ENCODE assay signal across 1 cellular context in genomic region chr19:8154014-8154413, GRCh38.
A peak's percentile ranks its signal among the peaks of the same experiment; 100 is the strongest.
TF ChIP-seq lines count a peak whose summit lies in the region.

No MANE protein-coding gene starts in this region.

TF ChIP-seq in K562, 482 proteins besides CTCF, POLR2A, EP300 and RAD21:
- TF ChIP-seq STAG1 (CRISPR knock-in tag; IDR thresholded peaks at IDR 0.05; ENCODE audit: borderline replicate concordance) (peak; percentile 10; the same call in 1 of the 2 replicates), NFE2 (IDR thresholded peaks at IDR 0.05; ENCODE audit: low read depth) (0 out of 2 replicates have a peak, but pooled peaks have one; percentile 17), SMC3 (conservative IDR thresholded peaks at IDR 0.05; ENCODE audit: insufficient read depth, low read depth, low read length) (peak; percentile 18; the same call in 1 of the 2 replicates), DPF2 (IDR thresholded peaks at IDR 0.05) (peak; percentile 15; the same call in 1 of the 2 replicates), MAZ (CRISPR knock-in tag; conservative IDR thresholded peaks at IDR 0.05 in 1 of 2, IDR thresholded peaks at IDR 0.05 in 1 of 2) (peak in 1 of 2 experiments; percentile 72; a peak in 2 of 4 replicates), PHB2 (IDR thresholded peaks at IDR 0.05; ENCODE audit: low read depth) (0 out of 2 replicates have a peak, but pooled peaks have one; percentile 26), HINFP (tag; conservative IDR thresholded peaks at IDR 0.05; ENCODE audit: low read depth) (0 out of 2 replicates have a peak, but pooled peaks have one; percentile 54), ARID1B (IDR thresholded peaks at IDR 0.05) (0 out of 2 replicates have a peak, but pooled peaks have one; percentile 4), EGR1 (conservative IDR thresholded peaks at IDR 0.05) (peak; percentile 90)
